In genomic region chr10:26776258-26776657, GRCh38 we compare ENCODE assay signal across 2 cellular contexts.
TF ChIP-seq lines count a peak whose summit lies in the region.

No MANE protein-coding gene starts in this region.

TF ChIP-seq in A549, 52 proteins besides CTCF, POLR2A, EP300 and RAD21 (continued from another document):
- no peak for TF ChIP-seq USF2 (IDR thresholded peaks at IDR 0.05)
- no peak for TF ChIP-seq GATA3 (IDR thresholded peaks at IDR 0.05; ENCODE audit: borderline replicate concordance)
- TF ChIP-seq BHLHE40 (IDR thresholded peaks at IDR 0.05; ENCODE audit: low read depth, low read length): no peak
- TF ChIP-seq FOSB (CRISPR knock-in tag; IDR thresholded peaks at IDR 0.05): no peak
- no peak for TF ChIP-seq ELK1 (IDR thresholded peaks at IDR 0.05; ENCODE audit: low read depth, low read length)
- no peak for TF ChIP-seq CBX8 (IDR thresholded peaks at IDR 0.05)
- TF ChIP-seq JUN (IDR thresholded peaks at IDR 0.05): no peak
- TF ChIP-seq HOXB5 (CRISPR knock-in tag; IDR thresholded peaks at IDR 0.05): no peak
- TF ChIP-seq HDAC2 (IDR thresholded peaks at IDR 0.05): no peak
- TF ChIP-seq EHF (CRISPR knock-in tag; IDR thresholded peaks at IDR 0.05): no peak

TF ChIP-seq in GM23338, 12 proteins besides CTCF, POLR2A, EP300 and RAD21:
- no peak for TF ChIP-seq ZNF462 (CRISPR knock-in tag; IDR thresholded peaks at IDR 0.05)
- TF ChIP-seq ETS1 (IDR thresholded peaks at IDR 0.05): no peak
- no peak for TF ChIP-seq REST (IDR thresholded peaks at IDR 0.05; ENCODE audit: unreplicated experiment)
- no peak for TF ChIP-seq ZNF331 (CRISPR knock-in tag; IDR thresholded peaks at IDR 0.05; ENCODE audit: low read depth)
- no peak for TF ChIP-seq ZNF114 (CRISPR knock-in tag; IDR thresholded peaks at IDR 0.05)
- TF ChIP-seq POLR2AphosphoS5 (IDR thresholded peaks at IDR 0.05; ENCODE audit: low read depth): no peak
- TF ChIP-seq CREB1 (CRISPR knock-in tag; IDR thresholded peaks at IDR 0.05; ENCODE audit: low read depth): no peak
- TF ChIP-seq JUNB (IDR thresholded peaks at IDR 0.05; ENCODE audit: unreplicated experiment): no peak
- no peak for TF ChIP-seq NANOG (IDR thresholded peaks at IDR 0.05; ENCODE audit: borderline replicate concordance)
- no peak for TF ChIP-seq STAT1 (IDR thresholded peaks at IDR 0.05; ENCODE audit: unreplicated experiment)
- no peak for TF ChIP-seq EZH2phosphoT487 (IDR thresholded peaks at IDR 0.05; ENCODE audit: unreplicated experiment)
- TF ChIP-seq EZH2 (IDR thresholded peaks at IDR 0.05; ENCODE audit: low read depth, unreplicated experiment): no peak
